Comparison of ENCODE assay signal across 12 cellular contexts in the genomic region with DNA sequence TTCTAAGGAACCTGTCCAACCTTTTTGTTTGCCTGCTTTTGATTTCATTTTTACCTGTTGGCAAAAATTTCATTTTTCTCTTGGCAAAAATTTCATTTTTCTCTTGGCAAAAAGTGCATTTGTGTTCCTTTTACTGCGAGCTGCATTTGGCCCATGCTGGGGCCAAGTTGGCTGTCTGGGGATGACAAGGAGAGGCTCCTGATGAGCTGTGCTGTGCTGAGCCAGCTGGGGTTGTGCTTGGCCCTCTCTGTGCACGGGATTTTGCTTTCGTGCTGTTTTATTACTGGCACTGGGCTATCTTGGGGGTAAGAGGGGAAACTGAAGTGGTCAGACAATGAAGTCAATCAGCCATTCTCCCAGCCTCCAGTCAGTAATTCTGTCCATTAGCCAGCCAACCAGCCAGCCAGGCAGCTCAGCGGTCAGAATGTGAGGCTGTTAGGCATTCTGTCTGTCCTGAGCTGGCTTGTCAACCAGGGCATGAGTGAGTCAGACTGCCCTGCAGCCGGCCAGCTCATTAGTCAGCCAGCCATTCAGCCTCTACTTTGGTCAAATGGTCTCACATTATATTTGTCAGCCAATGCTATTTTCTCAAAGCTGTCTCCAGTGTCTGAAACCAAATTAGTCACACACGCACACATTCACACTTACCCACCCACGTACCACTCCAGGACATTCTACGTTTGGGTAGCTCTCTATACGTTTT. TPM values are rescaled to one million over a fixed set of nuclear protein-coding genes. Genes with fewer than 3 reads are reported as not detected.
DNase-seq lines count a peak whose midpoint lies in the region; ATAC-seq and TF ChIP-seq lines count a peak whose summit lies in the region.
"Had no signal": no experiment of that assay in that cellular context is flagged by ENCODE, and none has a peak within 500 bp of the region (broad histone marks: within the 10 kb centered on the region; RNA-seq: fewer than 3 reads in every experiment).

No MANE protein-coding gene starts in this region.

- H3K4me3 Mint-ChIP-seq in chondrocyte (ENCODE audit: unreplicated experiment): no peak overlapping the region
- H3K4me3 Mint-ChIP-seq: mesothelial cell of epicardium, type B pancreatic cell had no signal

- H3K4me1 Mint-ChIP-seq in chondrocyte (ENCODE audit: low read depth): peaks cover 30% of the 10 kb centered on the region

- TF ChIP-seq POLR2A in tibial nerve (IDR thresholded peaks at IDR 0.05): no peak

- H3K27me3 ChIP-seq in WERI-Rb-1 (ENCODE audit: insufficient read depth, low read depth, severe bottlenecking) (peaks cover 2% of the 10 kb centered on the region), tibial nerve (peaks cover 0 to 2% of the 10 kb centered on the region in 2 donors)

- H3K27ac ChIP-seq in WERI-Rb-1 (no peak overlapping the region), tibial nerve (no peak overlapping the region)

- no peak for TF ChIP-seq CTCF in chondrocyte (IDR thresholded peaks at IDR 0.05)
- TF ChIP-seq CTCF in WERI-Rb-1 (IDR thresholded peaks at IDR 0.05; ENCODE audit: low read depth, low read length): no peak
- no peak for TF ChIP-seq CTCF in tibial nerve (IDR thresholded peaks at IDR 0.05)

- TF ChIP-seq EP300 in tibial nerve (IDR thresholded peaks at IDR 0.05): no peak

- no peaks in the 10 kb centered on the region for H3K27me3 Mint-ChIP-seq in chondrocyte (ENCODE audit: low read depth)
- H3K27me3 Mint-ChIP-seq: type B pancreatic cell had no signal

- no peak overlapping the region for H3K4me3 ChIP-seq in WERI-Rb-1 (ENCODE audit: low read depth, low read length)
- H3K4me3 ChIP-seq in tibial nerve: no peak overlapping the region

- WGBS in tibial nerve, 2 donors: 62 to 75% methylated on average over 8 to 9 of the region's 9 CpGs

- no peaks in the 10 kb centered on the region for H3K36me3 ChIP-seq in WERI-Rb-1
- H3K36me3 ChIP-seq in tibial nerve: no peaks in the 10 kb centered on the region

- DNase-seq in Daoy (ENCODE audit: low read depth): peak; percentile 86
- peak; percentile 95 for DNase-seq in M059J (ENCODE audit: low read depth)
- no peak for DNase-seq in chondrocyte (ENCODE audit: low spot score)
- peak; percentile 73 for DNase-seq in non-pigmented ciliary epithelial cell (ENCODE audit: low read depth)
- DNase-seq in WERI-Rb-1: no peak
- no peak for DNase-seq in tibial nerve (ENCODE audit: low spot score in 2 of 2)
- DNase-seq: NCI-H2081, T-helper 2 cell had no signal

- H3K27ac Mint-ChIP-seq in chondrocyte (ENCODE audit: unreplicated experiment): peak overlapping the region; percentile 88
- H3K27ac Mint-ChIP-seq: mesothelial cell of epicardium, type B pancreatic cell had no signal

- H3K9me3 ChIP-seq in WERI-Rb-1 (ENCODE audit: severe bottlenecking) (no peaks in the 10 kb centered on the region), tibial nerve (no peaks in the 10 kb centered on the region)

- peaks cover 22% of the 10 kb centered on the region for H3K9me3 Mint-ChIP-seq in chondrocyte (ENCODE audit: low read depth)
- H3K9me3 Mint-ChIP-seq: type B pancreatic cell had no signal

- no peak for ATAC-seq in HG02970 (IDR thresholded peaks at IDR 0.05; ENCODE audit: low FRiP score, unreplicated experiment)
- ATAC-seq in GM19467 (IDR thresholded peaks at IDR 0.05; ENCODE audit: unreplicated experiment): no peak

- H3K36me3 Mint-ChIP-seq in chondrocyte (ENCODE audit: low read depth): no peaks in the 10 kb centered on the region
- H3K36me3 Mint-ChIP-seq: mesothelial cell of epicardium, type B pancreatic cell had no signal

- H3K4me1 ChIP-seq in tibial nerve: no peaks in the 10 kb centered on the region

RNA-seq across cellular contexts. Expression of a gene that starts 56.9 kb away (rescaled TPM):
- 79.3 and 83.1 TPM in 2 replicates for total RNA-seq in Daoy (2014; rRNA removed; shearing (Covaris generic))
- 159 and 164 TPM in 2 replicates for total RNA-seq in M059J (2014; rRNA removed; shearing (Covaris generic))
- total RNA-seq in chondrocyte (30.5 to 40.6 TPM (median 31.6 TPM) in 3 replicates), tibial nerve (10 to 100 TPM; 19.0 to 33.3 (median 28.9) TPM)

Comparison
In these comparisons a context has a peak if more than half of its experiments do, and no peak if none do; other contexts are left out.
1. DNase-seq: peak in Daoy (single experiment), M059J (single experiment) and non-pigmented ciliary epithelial cell (single experiment); none in chondrocyte (single experiment), WERI-Rb-1 (single experiment) and tibial nerve (0 of 2).